ENCODE assay signal across 11 cellular contexts in the genomic region with DNA sequence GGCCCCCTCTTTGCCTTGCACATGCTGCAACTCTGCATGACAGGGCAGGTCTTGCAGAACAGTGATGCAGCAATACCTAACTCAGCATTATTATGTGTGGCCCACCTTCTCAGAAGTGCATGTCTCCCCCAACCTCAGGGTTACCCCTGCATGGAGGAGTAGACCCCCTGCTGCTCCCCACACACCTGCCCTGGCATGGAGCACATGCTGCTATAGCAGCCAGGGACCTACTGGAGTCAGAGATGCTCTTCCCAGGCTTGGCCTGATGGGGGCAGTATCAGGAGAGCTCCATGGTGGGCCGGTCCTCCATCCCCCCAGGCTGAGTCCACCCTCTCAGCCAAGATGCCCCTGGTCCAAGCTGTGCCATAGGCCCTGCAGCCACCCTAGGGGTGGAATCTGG. TPM values are rescaled to one million over a fixed set of nuclear protein-coding genes. Genes with fewer than 3 reads are reported as not detected.
DNase-seq lines count a peak whose midpoint lies in the region; ATAC-seq and TF ChIP-seq lines count a peak whose summit lies in the region.
"Had no signal": no experiment of that assay in that cellular context is flagged by ENCODE, and none has a peak within 500 bp of the region (broad histone marks: within the 10 kb centered on the region; RNA-seq: fewer than 3 reads in every experiment).

No MANE protein-coding gene starts in this region.

- 67 to 88% methylated on average over 1 of the region's 1 CpG for WGBS in endodermal cell (ENCODE audit: insufficient coverage in 1 of 2, insufficient read length in 1 of 2), 2 experiments

- H3K4me3 ChIP-seq in KMS-11 (IDR thresholded peaks at IDR 0.05; ENCODE audit: insufficient read depth, low read depth, low read length) (no peak overlapping the region), endodermal cell (ENCODE audit: low read length) (no peak overlapping the region)

- H2AFZ ChIP-seq in KMS-11 (ENCODE audit: low read depth): no peak overlapping the region

- H3K36me3 ChIP-seq in KMS-11 (ENCODE audit: insufficient read depth) (no peaks in the 10 kb centered on the region), endodermal cell (ENCODE audit: control insufficient read depth, insufficient read depth, low read length) (no peaks in the 10 kb centered on the region)

- no peak overlapping the region for H3K4me2 ChIP-seq in KMS-11

- no peaks in the 10 kb centered on the region for H3K9me3 Mint-ChIP-seq in activated CD8-positive, alpha-beta T cell treated with anti-CD3 and anti-CD28 coated beads for 36 hours
- H3K9me3 Mint-ChIP-seq in activated CD8-positive, alpha-beta T cell treated with anti-CD3 and anti-CD28 coated beads, Interleukin-2, amount 10 ng/mL, durations not matched to agents 7 days and 5 days (ENCODE audit: insufficient read depth): no peaks in the 10 kb centered on the region
- no peaks in the 10 kb centered on the region for H3K9me3 Mint-ChIP-seq in endodermal cell
- H3K9me3 Mint-ChIP-seq: CD4-positive, CD25-positive, alpha-beta regulatory T cell; IgD-negative memory B cell had no signal

- CTCF ChIA-PET in activated CD8-positive, alpha-beta T cell treated with anti-CD3 and anti-CD28 coated beads for 36 hours (lab: Charles Lee): interaction anchor here (1.0 to 2.2 kb wide), 4 partner anchors 8 to 296 kb away, joined by 3 to 10 read pairs (median 4); no protein-coding TSS in a partner anchor
- CTCF ChIA-PET in activated CD8-positive, alpha-beta T cell treated with anti-CD3 and anti-CD28 coated beads, Interleukin-2, amount 10 ng/mL, durations not matched to agents 7 days and 5 days (lab: Charles Lee): interaction anchor here (0.7 to 3.0 kb wide), 5 partner anchors 13 to 343 kb away, joined by 3 to 10 read pairs (median 3); partner anchors contain the start of gene BOD1

- H3K36me3 Mint-ChIP-seq in activated CD8-positive, alpha-beta T cell treated with anti-CD3 and anti-CD28 coated beads for 36 hours (ENCODE audit: low read depth): no peaks in the 10 kb centered on the region
- no peaks in the 10 kb centered on the region for H3K36me3 Mint-ChIP-seq in activated CD8-positive, alpha-beta T cell treated with anti-CD3 and anti-CD28 coated beads, Interleukin-2, amount 10 ng/mL, durations not matched to agents 7 days and 5 days (ENCODE audit: low read depth)
- H3K36me3 Mint-ChIP-seq in endodermal cell (ENCODE audit: low read depth): no peaks in the 10 kb centered on the region
- H3K36me3 Mint-ChIP-seq: CD4-positive, CD25-positive, alpha-beta regulatory T cell; IgD-negative memory B cell had no signal

- ATAC-seq in activated CD8-positive, alpha-beta T cell treated with anti-CD3 and anti-CD28 coated beads for 36 hours: peak; percentile 73
- no peak for ATAC-seq in activated CD8-positive, alpha-beta T cell treated with anti-CD3 and anti-CD28 coated beads, Interleukin-2, amount 10 ng/mL, durations not matched to agents 7 days and 5 days
- no peak for ATAC-seq in HG02678 (IDR thresholded peaks at IDR 0.05; ENCODE audit: unreplicated experiment)

- no peaks in the 10 kb centered on the region for H3K9me3 ChIP-seq in endodermal cell (ENCODE audit: control insufficient read depth, low read length)

- intact Hi-C loops in activated CD8-positive, alpha-beta T cell treated with anti-CD3 and anti-CD28 coated beads for 36 hours (cut with micrococcal nuclease): no loop called here

- H3K27ac ChIP-seq in KMS-11 (no peak overlapping the region), endodermal cell (ENCODE audit: low read depth, low read length) (no peak overlapping the region)

- H3K4me1 Mint-ChIP-seq in activated CD8-positive, alpha-beta T cell treated with anti-CD3 and anti-CD28 coated beads for 36 hours (ENCODE audit: low read depth): no peaks in the 10 kb centered on the region
- no peaks in the 10 kb centered on the region for H3K4me1 Mint-ChIP-seq in activated CD8-positive, alpha-beta T cell treated with anti-CD3 and anti-CD28 coated beads, Interleukin-2, amount 10 ng/mL, durations not matched to agents 7 days and 5 days (ENCODE audit: low read depth)
- peaks cover 16% of the 10 kb centered on the region for H3K4me1 Mint-ChIP-seq in endodermal cell
- H3K4me1 Mint-ChIP-seq: CD4-positive, CD25-positive, alpha-beta regulatory T cell had no signal

- DNase-seq in activated CD8-positive, alpha-beta T cell treated with anti-CD3 and anti-CD28 coated beads for 36 hours: peak; percentile 31
- no peak for DNase-seq in activated CD8-positive, alpha-beta T cell treated with anti-CD3 and anti-CD28 coated beads, Interleukin-2, amount 10 ng/mL, durations not matched to agents 7 days and 5 days
- DNase-seq in endodermal cell: peak; percentile 90
- peak; percentile 45 for DNase-seq in stimulated activated CD8-positive, alpha-beta memory T cell treated with anti-CD3 and anti-CD28 coated beads, Interleukin-4, amount 100 ng/mL, for 48 hours
- DNase-seq in NCI-H446 treated with DMSO at 0.1 percent for 48 hours (lab: John Stamatoyannopoulos, UW): no peak
- DNase-seq in activated naive CD4-positive, alpha-beta T cell treated with Interleukin-2 at 50 U/mL for 16 hours: no peak
- DNase-seq: CD4-positive, CD25-positive, alpha-beta regulatory T cell; T-helper 1 cell had no signal

- no peak overlapping the region for H3K4me3 Mint-ChIP-seq in activated CD8-positive, alpha-beta T cell treated with anti-CD3 and anti-CD28 coated beads for 36 hours
- H3K4me3 Mint-ChIP-seq in activated CD8-positive, alpha-beta T cell treated with anti-CD3 and anti-CD28 coated beads, Interleukin-2, amount 10 ng/mL, durations not matched to agents 7 days and 5 days: no peak overlapping the region
- no peak overlapping the region for H3K4me3 Mint-ChIP-seq in endodermal cell
- H3K4me3 Mint-ChIP-seq: CD4-positive, CD25-positive, alpha-beta regulatory T cell had no signal

- POLR2A ChIA-PET in activated CD8-positive, alpha-beta T cell treated with anti-CD3 and anti-CD28 coated beads for 36 hours (lab: Charles Lee): interaction anchor here (1.1 kb wide), 1 partner anchor 14 kb away, joined by 3 read pairs; no protein-coding TSS in a partner anchor
- POLR2A ChIA-PET in activated CD8-positive, alpha-beta T cell treated with anti-CD3 and anti-CD28 coated beads, Interleukin-2, amount 10 ng/mL, durations not matched to agents 7 days and 5 days (lab: Charles Lee): no interaction called here

- H3K79me2 ChIP-seq in KMS-11 (ENCODE audit: insufficient read depth, low read depth): no peaks in the 10 kb centered on the region

- H3K27ac Mint-ChIP-seq in activated CD8-positive, alpha-beta T cell treated with anti-CD3 and anti-CD28 coated beads for 36 hours: no peak overlapping the region
- H3K27ac Mint-ChIP-seq in activated CD8-positive, alpha-beta T cell treated with anti-CD3 and anti-CD28 coated beads, Interleukin-2, amount 10 ng/mL, durations not matched to agents 7 days and 5 days: no peak overlapping the region
- no peak overlapping the region for H3K27ac Mint-ChIP-seq in endodermal cell
- H3K27ac Mint-ChIP-seq: CD4-positive, CD25-positive, alpha-beta regulatory T cell; IgD-negative memory B cell had no signal

- no peaks in the 10 kb centered on the region for H4K20me1 ChIP-seq in KMS-11 (ENCODE audit: insufficient read depth)

- H3K27me3 Mint-ChIP-seq in activated CD8-positive, alpha-beta T cell treated with anti-CD3 and anti-CD28 coated beads for 36 hours: peaks cover 6% of the 10 kb centered on the region
- no peaks in the 10 kb centered on the region for H3K27me3 Mint-ChIP-seq in activated CD8-positive, alpha-beta T cell treated with anti-CD3 and anti-CD28 coated beads, Interleukin-2, amount 10 ng/mL, durations not matched to agents 7 days and 5 days (ENCODE audit: low read depth)
- H3K27me3 Mint-ChIP-seq in endodermal cell (ENCODE audit: insufficient read depth): peaks cover 9% of the 10 kb centered on the region
- H3K27me3 Mint-ChIP-seq: IgD-negative memory B cell had no signal

- H3K4me1 ChIP-seq in KMS-11 (ENCODE audit: low read depth, poor library complexity, severe bottlenecking) (peaks cover 17% of the 10 kb centered on the region), endodermal cell (ENCODE audit: control insufficient read depth, insufficient read depth, low read length) (no peaks in the 10 kb centered on the region)

- no peak overlapping the region for H3K9ac ChIP-seq in KMS-11
- no peak overlapping the region for H3K9ac ChIP-seq in endodermal cell (ENCODE audit: extremely low read depth, low read length, poor library complexity, severe bottlenecking)

- H3K27me3 ChIP-seq in KMS-11 (ENCODE audit: insufficient read depth, low read depth) (no peaks in the 10 kb centered on the region), endodermal cell (ENCODE audit: control insufficient read depth, insufficient read depth, low read length, poor library complexity, severe bottlenecking) (no peaks in the 10 kb centered on the region)

- peak; percentile 52 for TF ChIP-seq CTCF in activated CD8-positive, alpha-beta T cell treated with anti-CD3 and anti-CD28 coated beads for 36 hours (IDR thresholded peaks at IDR 0.05)
- peak; percentile 40 for TF ChIP-seq CTCF in KMS-11 (conservative IDR thresholded peaks at IDR 0.05; ENCODE audit: low read depth, low read length)
- peak; percentile 87 for TF ChIP-seq CTCF in endodermal cell (conservative IDR thresholded peaks at IDR 0.05)

RNA-seq across cellular contexts. Expression of gene BOD1, which starts 13.2 kb away (rescaled TPM):
- 10 to 100 TPM; 28.1 to 28.7 TPM for total RNA-seq in activated CD8-positive, alpha-beta T cell treated with anti-CD3 and anti-CD28 coated beads for 36 hours
- 10 to 100 TPM; 14.0 to 20.3 TPM for total RNA-seq in activated CD8-positive, alpha-beta T cell treated with anti-CD3 and anti-CD28 coated beads, Interleukin-2, amount 10 ng/mL, durations not matched to agents 7 days and 5 days
- total RNA-seq in endodermal cell: 10 to 100 TPM; 79.3 to 92.9 TPM
- polyA plus RNA-seq in endodermal cell (2013, experiment 1 of 2): 144 TPM
- 121 TPM for polyA plus RNA-seq in endodermal cell (2013, experiment 2 of 2)

Comparison
In these comparisons a context has a peak if more than half of its experiments do, and no peak if none do; other contexts are left out.
1. DNase-seq: peak in activated CD8-positive, alpha-beta T cell treated with anti-CD3 and anti-CD28 coated beads for 36 hours (single experiment), endodermal cell (single experiment) and stimulated activated CD8-positive, alpha-beta memory T cell treated with anti-CD3 and anti-CD28 coated beads, Interleukin-4, amount 100 ng/mL, for 48 hours (single experiment); none in activated CD8-positive, alpha-beta T cell treated with anti-CD3 and anti-CD28 coated beads, Interleukin-2, amount 10 ng/mL, durations not matched to agents 7 days and 5 days (single experiment), NCI-H446 treated with DMSO at 0.1 percent for 48 hours (single experiment) and activated naive CD4-positive, alpha-beta T cell treated with Interleukin-2 at 50 U/mL for 16 hours (single experiment).
2. Peak in every context shown above with its lines, with median percentiles within 50 percentile points of each other: CTCF ChIP-seq.